In the genomic region with DNA sequence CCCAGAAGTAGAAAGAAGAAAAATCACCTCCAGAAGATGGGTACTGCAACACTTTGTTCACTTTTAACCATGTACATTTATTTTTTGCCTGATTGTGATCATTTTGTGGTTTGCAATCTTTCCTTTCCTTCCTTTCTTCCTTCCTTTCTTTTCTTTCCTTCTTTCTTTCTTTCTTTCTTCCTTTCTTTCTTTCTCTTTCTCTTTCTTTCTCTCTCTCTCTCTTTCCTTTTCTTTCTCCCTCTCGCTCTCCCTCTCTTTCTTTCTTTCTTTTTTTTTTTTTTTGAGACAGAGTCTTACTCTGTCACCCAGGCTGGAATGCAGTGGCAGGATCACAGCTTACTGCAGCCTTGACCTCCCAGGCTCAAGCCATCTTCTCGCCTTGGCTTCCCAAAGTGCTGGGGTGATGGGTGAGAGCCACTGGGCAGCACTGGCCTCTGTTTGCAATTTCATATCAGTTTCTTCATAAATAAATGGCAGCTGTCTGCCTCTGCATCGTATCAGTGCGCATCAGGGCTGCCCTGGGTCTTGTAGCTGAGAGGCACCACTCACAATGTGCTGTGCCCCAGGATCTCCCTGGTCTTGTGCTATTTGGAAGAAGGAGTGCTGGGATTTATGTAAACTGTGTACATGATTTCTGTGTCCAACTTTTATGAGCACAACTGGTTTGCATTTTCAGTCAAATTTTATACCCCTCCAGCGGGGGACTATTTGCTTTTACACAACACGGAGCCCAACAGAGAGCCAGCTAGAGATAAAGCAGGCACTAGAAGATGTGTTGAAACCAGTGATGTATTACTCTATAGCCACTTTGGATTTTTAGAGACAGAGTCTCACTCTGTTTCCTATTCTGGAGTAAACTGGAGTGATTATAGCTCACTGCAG, we compare ENCODE assay signal across 21 cellular contexts. TPM values are rescaled to one million over a fixed set of nuclear protein-coding genes. Genes with fewer than 3 reads are reported as not detected.
DNase-seq lines count a peak whose midpoint lies in the region; ATAC-seq, FAIRE-seq and TF ChIP-seq lines count a peak whose summit lies in the region.
"Had no signal": no experiment of that assay in that cellular context is flagged by ENCODE, and none has a peak within 500 bp of the region (broad histone marks: within the 10 kb centered on the region; RNA-seq: fewer than 3 reads in every experiment).

No MANE protein-coding gene starts in this region.

- no peak for DNase-seq in heart right ventricle
- no peak for DNase-seq in left ventricle myocardium superior
- peak; percentile 43 for DNase-seq in amniotic epithelial cell (ENCODE audit: low read depth)
- peak; percentile 44 for DNase-seq in islet precursor cell
- peak; percentile 26 for DNase-seq in ureter (ENCODE audit: low spot score)
- DNase-seq in frontal cortex (ENCODE audit: low spot score in 2 of 2), result no peak
- DNase-seq: activated B cell treated with CpG ODN at 0.5 μM for 24 hours; activated CD8-positive, alpha-beta memory T cell treated with anti-CD3 and anti-CD28 coated beads, Interleukin-2, amount 50 U/mL, for 48 hours; cerebellar nuclear complex; foreskin fibroblast; NCI-H1048; NCI-H187; T1000 had no signal

- peak overlapping the region in 8 of 10 donors; percentile 51 to 86 (median 76) for H3K27ac ChIP-seq in heart right ventricle
- H3K27ac ChIP-seq: C4-2B had no signal

- WGBS in heart right ventricle, 2 donors, result 76 to 88% methylated on average over 6 of the region's 6 CpGs

- ATAC-seq in heart right ventricle (no peak), left ventricle myocardium superior (no peak), GM21381 (IDR thresholded peaks at IDR 0.05; ENCODE audit: unreplicated experiment) (no peak), GM18861 (IDR thresholded peaks at IDR 0.05; ENCODE audit: unreplicated experiment) (no peak)

- no peaks in the 10 kb centered on the region for H3K36me3 ChIP-seq in heart right ventricle
- H3K36me3 ChIP-seq: upper lobe of left lung had no signal

- FAIRE-seq in frontal cortex (lab: Jason Lieb, UNC), result no peak
- FAIRE-seq: GM12891, keratinocyte had no signal

- H3K4me1 ChIP-seq in heart right ventricle, result peaks cover 4 to 67% (median 38%) of the 10 kb centered on the region in 9 donors

- no peaks in the 10 kb centered on the region for H3K9me3 ChIP-seq in heart right ventricle
- H3K9me3 ChIP-seq: upper lobe of left lung had no signal

- intact Hi-C loops in heart right ventricle (cut with DNase I) (loop anchor here in 1 of 10 donors (5.0 kb wide), 1 partner anchor 80 kb away; no protein-coding TSS in a partner anchor), left ventricle myocardium superior (cut with micrococcal nuclease) (no loop called here)

- H3K4me3 ChIP-seq in heart right ventricle, result peak overlapping the region in 5 of 10 donors; percentile 49 to 61 (median 59)

- H3K27me3 ChIP-seq in heart right ventricle, result peaks cover 0 to 8% (median 0%) of the 10 kb centered on the region in 7 donors
- H3K27me3 ChIP-seq: upper lobe of left lung had no signal

- TF ChIP-seq CTCF in heart right ventricle (IDR thresholded peaks at IDR 0.05), result no peak

RNA-seq across cellular contexts. Expression of gene LIMS2, which starts 6.9 kb away (rescaled TPM):
- total RNA-seq in heart right ventricle, result 100 to 1,000 TPM; 150 to 285 (median 160) TPM
- polyA plus RNA-seq in heart right ventricle, result 100 to 1,000 TPM; 148 to 687 TPM
- total RNA-seq in left ventricle myocardium superior, result 274 TPM
- 112 TPM for total RNA-seq in ureter
- 1.2 TPM for total RNA-seq in frontal cortex
- polyA plus RNA-seq: keratinocyte had no signal

RNA-seq across cellular contexts. Expression of gene SFT2D3, which starts 19.1 kb away (rescaled TPM):
- total RNA-seq in heart right ventricle (1 to 10 TPM; 2.2 to 4.0 (median 3.4) TPM), left ventricle myocardium superior (3.1 TPM), ureter (7.3 TPM), frontal cortex (10.2 TPM)
- 1 to 10 TPM; 2.8 to 5.6 TPM for polyA plus RNA-seq in heart right ventricle

RNA-seq across cellular contexts. Expression of gene GPR17, which starts 36.3 kb away (rescaled TPM):
- total RNA-seq in heart right ventricle (under 1 TPM in 6 of 10 donors, not detected in 4; 0.22 to 0.59 (median 0.46) TPM), left ventricle myocardium superior (0.25 TPM), ureter (not detected), frontal cortex (4.1 TPM)
- polyA plus RNA-seq in heart right ventricle, result 10 to 100 TPM in 1 of 2 donors, under 1 TPM in 1; 0.28 to 16.5 TPM
- total RNA-seq: activated B cell treated with CpG ODN at 0.5 μM for 24 hours; activated T-helper 2 cell treated with anti-CD3 and anti-CD28 coated beads, Interferon-gamma antibody, Interleukin-2, Interleukin-4, amounts not matched to agents 10 μg/mL and 5 μg/mL and 100 μg/mL, durations not matched to agents 14 hours and 24 hours and 36 hours; epithelial cell of proximal tubule had no signal
- polyA plus RNA-seq: keratinocyte had no signal

Comparison
In these comparisons a context has a peak if more than half of its experiments do, and no peak if none do; other contexts are left out.
1. DNase-seq: peak in amniotic epithelial cell (single experiment), islet precursor cell (single experiment) and ureter (single experiment); none in heart right ventricle (0 of 2), left ventricle myocardium superior (single experiment) and frontal cortex (0 of 2).
2. RNA of gene LIMS2, which starts 6.9 kb away (total RNA-seq): 274 TPM in left ventricle myocardium superior (single experiment), 150 to 285 TPM in heart right ventricle and 112 TPM in ureter (single experiment); 1.2 TPM in frontal cortex (single experiment); every median in the first group is over 10 times any median in the second.